In genomic region chr10:80078448-80079311, GRCh38 we compare ENCODE assay signal across 1 cellular context.
A peak's percentile ranks its signal among the peaks of the same experiment; 100 is the strongest.
TF ChIP-seq lines count a peak whose summit lies in the region.

TSS of gene TMEM254 (plus strand) at chr10:80078665. CDS start at chr10:80078700, 35 bp downstream.

TF ChIP-seq in HepG2, 621 proteins besides CTCF, POLR2A, EP300 and RAD21 (continued from another document and continues in another):
- TF ChIP-seq ZNF34 (CRISPR knock-in tag; IDR thresholded peaks at IDR 0.05; ENCODE audit: borderline replicate concordance) (no peak), CSRNP1 (CRISPR knock-in tag; IDR thresholded peaks at IDR 0.05) (peak; percentile 73), ZMYM3 (CRISPR knock-in tag; IDR thresholded peaks at IDR 0.05) (no peak), CREB1 (IDR thresholded peaks at IDR 0.05) (no peak), CREB1 (CRISPR knock-in tag; IDR thresholded peaks at IDR 0.05) (no peak), AHR (CRISPR knock-in tag; IDR thresholded peaks at IDR 0.05) (peak; percentile 65; the same call in 1 of the 2 replicates), ZNF446 (CRISPR knock-in tag; IDR thresholded peaks at IDR 0.05) (0 out of 2 replicates have a peak, but pooled peaks have one; percentile 35), SKIL (CRISPR knock-in tag; IDR thresholded peaks at IDR 0.05; ENCODE audit: borderline replicate concordance) (no peak), CBFB (CRISPR knock-in tag; IDR thresholded peaks at IDR 0.05) (no peak), SSRP1 (CRISPR knock-in tag; IDR thresholded peaks at IDR 0.05) (no peak), ARNTL (CRISPR knock-in tag; IDR thresholded peaks at IDR 0.05) (no peak), RARA (CRISPR knock-in tag; IDR thresholded peaks at IDR 0.05) (no peak), TOPORS (CRISPR knock-in tag; IDR thresholded peaks at IDR 0.05) (0 out of 2 replicates have a peak, but pooled peaks have one; percentile 36), RFX1 (IDR thresholded peaks at IDR 0.05) (peak; percentile 52), ZNF605 (CRISPR knock-in tag; IDR thresholded peaks at IDR 0.05) (peak; percentile 45; the same call in 1 of the 2 replicates), ZNF766 (CRISPR knock-in tag; IDR thresholded peaks at IDR 0.05; ENCODE audit: borderline replicate concordance) (0 out of 2 replicates have a peak, but pooled peaks have one; percentile 11), KIAA2018 (CRISPR knock-in tag; IDR thresholded peaks at IDR 0.05; ENCODE audit: borderline replicate concordance) (no peak), NR2F1 (CRISPR knock-in tag; IDR thresholded peaks at IDR 0.05) (no peak; a peak in 1 of 4 replicates), ZBTB26 (CRISPR knock-in tag; IDR thresholded peaks at IDR 0.05; ENCODE audit: borderline replicate concordance) (no peak), PAX8 (CRISPR knock-in tag; IDR thresholded peaks at IDR 0.05; ENCODE audit: borderline replicate concordance) (0 out of 2 replicates have a peak, but pooled peaks have one; percentile 71), SPEN (CRISPR knock-in tag; IDR thresholded peaks at IDR 0.05; ENCODE audit: low read depth) (peak; percentile 46; the same call in 1 of the 2 replicates), MTA1 (CRISPR knock-in tag; IDR thresholded peaks at IDR 0.05; ENCODE audit: borderline replicate concordance) (peak; percentile 64; the same call in 1 of the 2 replicates), ATF2 (CRISPR knock-in tag; IDR thresholded peaks at IDR 0.05) (no peak; the same call in 1 of the 2 replicates), IRX3 (CRISPR knock-in tag; IDR thresholded peaks at IDR 0.05; ENCODE audit: borderline replicate concordance, low read depth) (no peak), ZNF749 (CRISPR knock-in tag; IDR thresholded peaks at IDR 0.05; ENCODE audit: borderline replicate concordance) (no peak), GATAD1 (CRISPR knock-in tag; IDR thresholded peaks at IDR 0.05) (peak; percentile 90), ZNF639 (CRISPR knock-in tag; conservative IDR thresholded peaks at IDR 0.05) (0 out of 2 replicates have a peak, but pooled peaks have one; percentile 53), ATM (IDR thresholded peaks at IDR 0.05; ENCODE audit: borderline replicate concordance) (no peak), ZNF7 (CRISPR knock-in tag; IDR thresholded peaks at IDR 0.05) (no peak), PREB (CRISPR knock-in tag; IDR thresholded peaks at IDR 0.05) (no peak), ZKSCAN1 (IDR thresholded peaks at IDR 0.05; ENCODE audit: low read length) (no peak), KLF11 (CRISPR knock-in tag; IDR thresholded peaks at IDR 0.05) (no peak; the same call in 1 of the 2 replicates), ZNF292 (CRISPR knock-in tag; IDR thresholded peaks at IDR 0.05; ENCODE audit: borderline replicate concordance, low read depth) (peak; percentile 13; the same call in 1 of the 2 replicates), CEBPB (IDR thresholded peaks at IDR 0.05; ENCODE audit: borderline replicate concordance, low read depth, low read length) (no peak), ZNF678 (CRISPR knock-in tag; IDR thresholded peaks at IDR 0.05) (no peak; the same call in 1 of the 2 replicates), KLF15 (CRISPR knock-in tag; IDR thresholded peaks at IDR 0.05; ENCODE audit: borderline replicate concordance) (no peak; the same call in 1 of the 2 replicates), KMT2B (CRISPR knock-in tag; IDR thresholded peaks at IDR 0.05) (peak; percentile 77), PRPF4 (IDR thresholded peaks at IDR 0.05; ENCODE audit: low read depth, low read length, poor library complexity, severe bottlenecking) (no peak)
